Comparison of ENCODE assay signal across 1 cellular context in the genomic region with DNA sequence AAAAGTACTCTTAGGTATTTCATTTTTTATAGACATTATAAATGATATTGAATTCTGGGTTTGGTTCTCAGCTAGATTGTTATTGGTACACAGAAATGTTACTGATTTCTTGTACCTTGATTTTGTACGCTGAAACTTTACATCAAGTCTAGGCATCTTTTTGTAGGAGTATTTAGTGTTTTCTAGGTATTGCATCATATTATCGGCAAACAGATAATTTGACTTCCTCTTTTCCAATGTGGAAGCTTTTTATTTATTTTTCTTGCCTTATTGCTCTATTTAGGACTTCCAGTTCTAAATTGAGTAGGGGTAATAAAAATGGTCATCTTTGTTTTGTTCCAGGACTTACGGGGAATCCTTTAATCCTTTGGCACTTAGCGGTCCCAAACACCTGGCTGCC.
A peak's percentile ranks its signal among the peaks of the same experiment; 100 is the strongest.
TF ChIP-seq lines count a peak whose summit lies in the region.

No MANE protein-coding gene starts in this region.

TF ChIP-seq in K562, 482 proteins besides CTCF, POLR2A, EP300 and RAD21 (continued from another document and continues in another):
- TF ChIP-seq, protein P1, sequence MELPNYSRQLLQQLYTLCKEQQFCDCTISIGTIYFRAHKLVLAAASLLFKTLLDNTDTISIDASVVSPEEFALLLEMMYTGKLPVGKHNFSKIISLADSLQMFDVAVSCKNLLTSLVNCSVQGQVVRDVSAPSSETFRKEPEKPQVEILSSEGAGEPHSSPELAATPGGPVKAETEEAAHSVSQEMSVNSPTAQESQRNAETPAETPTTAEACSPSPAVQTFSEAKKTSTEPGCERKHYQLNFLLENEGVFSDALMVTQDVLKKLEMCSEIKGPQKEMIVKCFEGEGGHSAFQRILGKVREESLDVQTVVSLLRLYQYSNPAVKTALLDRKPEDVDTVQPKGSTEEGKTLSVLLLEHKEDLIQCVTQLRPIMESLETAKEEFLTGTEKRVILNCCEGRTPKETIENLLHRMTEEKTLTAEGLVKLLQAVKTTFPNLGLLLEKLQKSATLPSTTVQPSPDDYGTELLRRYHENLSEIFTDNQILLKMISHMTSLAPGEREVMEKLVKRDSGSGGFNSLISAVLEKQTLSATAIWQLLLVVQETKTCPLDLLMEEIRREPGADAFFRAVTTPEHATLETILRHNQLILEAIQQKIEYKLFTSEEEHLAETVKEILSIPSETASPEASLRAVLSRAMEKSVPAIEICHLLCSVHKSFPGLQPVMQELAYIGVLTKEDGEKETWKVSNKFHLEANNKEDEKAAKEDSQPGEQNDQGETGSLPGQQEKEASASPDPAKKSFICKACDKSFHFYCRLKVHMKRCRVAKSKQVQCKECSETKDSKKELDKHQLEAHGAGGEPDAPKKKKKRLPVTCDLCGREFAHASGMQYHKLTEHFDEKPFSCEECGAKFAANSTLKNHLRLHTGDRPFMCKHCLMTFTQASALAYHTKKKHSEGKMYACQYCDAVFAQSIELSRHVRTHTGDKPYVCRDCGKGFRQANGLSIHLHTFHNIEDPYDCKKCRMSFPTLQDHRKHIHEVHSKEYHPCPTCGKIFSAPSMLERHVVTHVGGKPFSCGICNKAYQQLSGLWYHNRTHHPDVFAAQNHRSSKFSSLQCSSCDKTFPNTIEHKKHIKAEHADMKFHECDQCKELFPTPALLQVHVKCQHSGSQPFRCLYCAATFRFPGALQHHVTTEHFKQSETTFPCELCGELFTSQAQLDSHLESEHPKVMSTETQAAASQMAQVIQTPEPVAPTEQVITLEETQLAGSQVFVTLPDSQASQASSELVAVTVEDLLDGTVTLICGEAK (IDR thresholded peaks at IDR 0.05): no peak
- TF ChIP-seq, protein P1 (CRISPR knock-in tag; IDR thresholded peaks at IDR 0.05): no peak
- TF ChIP-seq SREBF1 (IDR thresholded peaks at IDR 0.05; ENCODE audit: borderline replicate concordance, low read depth, low read length) (no peak), SPI1 (IDR thresholded peaks at IDR 0.05; ENCODE audit: borderline replicate concordance, low read depth, low read length) (0 out of 2 replicates have a peak, but pooled peaks have one; percentile 19), ZSCAN32 (CRISPR knock-in tag; IDR thresholded peaks at IDR 0.05) (0 out of 2 replicates have a peak, but pooled peaks have one; percentile 44), NR3C1 (CRISPR knock-in tag; IDR thresholded peaks at IDR 0.05) (no peak), TCF3 (CRISPR knock-in tag; IDR thresholded peaks at IDR 0.05) (no peak), CEBPB (tag; IDR thresholded peaks at IDR 0.05) (peak; percentile 36; the same call in 1 of the 2 replicates), POLR2B (IDR thresholded peaks at IDR 0.05; ENCODE audit: low read depth, partially characterized antibody) (no peak), NR4A1 (CRISPR knock-in tag; IDR thresholded peaks at IDR 0.05) (no peak), NR4A1 (tag; IDR thresholded peaks at IDR 0.05) (no peak), PYGO2 (tag; IDR thresholded peaks at IDR 0.05) (no peak), HNRNPUL1 (IDR thresholded peaks at IDR 0.05; ENCODE audit: low read length) (no peak), ZNF764 (CRISPR knock-in tag; IDR thresholded peaks at IDR 0.05; ENCODE audit: low read depth) (no peak)
- TF ChIP-seq, protein P2, sequence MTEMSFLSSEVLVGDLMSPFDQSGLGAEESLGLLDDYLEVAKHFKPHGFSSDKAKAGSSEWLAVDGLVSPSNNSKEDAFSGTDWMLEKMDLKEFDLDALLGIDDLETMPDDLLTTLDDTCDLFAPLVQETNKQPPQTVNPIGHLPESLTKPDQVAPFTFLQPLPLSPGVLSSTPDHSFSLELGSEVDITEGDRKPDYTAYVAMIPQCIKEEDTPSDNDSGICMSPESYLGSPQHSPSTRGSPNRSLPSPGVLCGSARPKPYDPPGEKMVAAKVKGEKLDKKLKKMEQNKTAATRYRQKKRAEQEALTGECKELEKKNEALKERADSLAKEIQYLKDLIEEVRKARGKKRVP (CRISPR knock-in tag; IDR thresholded peaks at IDR 0.05): peak; percentile 75
- TF ChIP-seq, protein P3, sequence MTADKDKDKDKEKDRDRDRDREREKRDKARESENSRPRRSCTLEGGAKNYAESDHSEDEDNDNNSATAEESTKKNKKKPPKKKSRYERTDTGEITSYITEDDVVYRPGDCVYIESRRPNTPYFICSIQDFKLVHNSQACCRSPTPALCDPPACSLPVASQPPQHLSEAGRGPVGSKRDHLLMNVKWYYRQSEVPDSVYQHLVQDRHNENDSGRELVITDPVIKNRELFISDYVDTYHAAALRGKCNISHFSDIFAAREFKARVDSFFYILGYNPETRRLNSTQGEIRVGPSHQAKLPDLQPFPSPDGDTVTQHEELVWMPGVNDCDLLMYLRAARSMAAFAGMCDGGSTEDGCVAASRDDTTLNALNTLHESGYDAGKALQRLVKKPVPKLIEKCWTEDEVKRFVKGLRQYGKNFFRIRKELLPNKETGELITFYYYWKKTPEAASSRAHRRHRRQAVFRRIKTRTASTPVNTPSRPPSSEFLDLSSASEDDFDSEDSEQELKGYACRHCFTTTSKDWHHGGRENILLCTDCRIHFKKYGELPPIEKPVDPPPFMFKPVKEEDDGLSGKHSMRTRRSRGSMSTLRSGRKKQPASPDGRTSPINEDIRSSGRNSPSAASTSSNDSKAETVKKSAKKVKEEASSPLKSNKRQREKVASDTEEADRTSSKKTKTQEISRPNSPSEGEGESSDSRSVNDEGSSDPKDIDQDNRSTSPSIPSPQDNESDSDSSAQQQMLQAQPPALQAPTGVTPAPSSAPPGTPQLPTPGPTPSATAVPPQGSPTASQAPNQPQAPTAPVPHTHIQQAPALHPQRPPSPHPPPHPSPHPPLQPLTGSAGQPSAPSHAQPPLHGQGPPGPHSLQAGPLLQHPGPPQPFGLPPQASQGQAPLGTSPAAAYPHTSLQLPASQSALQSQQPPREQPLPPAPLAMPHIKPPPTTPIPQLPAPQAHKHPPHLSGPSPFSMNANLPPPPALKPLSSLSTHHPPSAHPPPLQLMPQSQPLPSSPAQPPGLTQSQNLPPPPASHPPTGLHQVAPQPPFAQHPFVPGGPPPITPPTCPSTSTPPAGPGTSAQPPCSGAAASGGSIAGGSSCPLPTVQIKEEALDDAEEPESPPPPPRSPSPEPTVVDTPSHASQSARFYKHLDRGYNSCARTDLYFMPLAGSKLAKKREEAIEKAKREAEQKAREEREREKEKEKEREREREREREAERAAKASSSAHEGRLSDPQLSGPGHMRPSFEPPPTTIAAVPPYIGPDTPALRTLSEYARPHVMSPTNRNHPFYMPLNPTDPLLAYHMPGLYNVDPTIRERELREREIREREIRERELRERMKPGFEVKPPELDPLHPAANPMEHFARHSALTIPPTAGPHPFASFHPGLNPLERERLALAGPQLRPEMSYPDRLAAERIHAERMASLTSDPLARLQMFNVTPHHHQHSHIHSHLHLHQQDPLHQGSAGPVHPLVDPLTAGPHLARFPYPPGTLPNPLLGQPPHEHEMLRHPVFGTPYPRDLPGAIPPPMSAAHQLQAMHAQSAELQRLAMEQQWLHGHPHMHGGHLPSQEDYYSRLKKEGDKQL (CRISPR knock-in tag; IDR thresholded peaks at IDR 0.05; ENCODE audit: borderline replicate concordance): no peak
- TF ChIP-seq, protein P4, sequence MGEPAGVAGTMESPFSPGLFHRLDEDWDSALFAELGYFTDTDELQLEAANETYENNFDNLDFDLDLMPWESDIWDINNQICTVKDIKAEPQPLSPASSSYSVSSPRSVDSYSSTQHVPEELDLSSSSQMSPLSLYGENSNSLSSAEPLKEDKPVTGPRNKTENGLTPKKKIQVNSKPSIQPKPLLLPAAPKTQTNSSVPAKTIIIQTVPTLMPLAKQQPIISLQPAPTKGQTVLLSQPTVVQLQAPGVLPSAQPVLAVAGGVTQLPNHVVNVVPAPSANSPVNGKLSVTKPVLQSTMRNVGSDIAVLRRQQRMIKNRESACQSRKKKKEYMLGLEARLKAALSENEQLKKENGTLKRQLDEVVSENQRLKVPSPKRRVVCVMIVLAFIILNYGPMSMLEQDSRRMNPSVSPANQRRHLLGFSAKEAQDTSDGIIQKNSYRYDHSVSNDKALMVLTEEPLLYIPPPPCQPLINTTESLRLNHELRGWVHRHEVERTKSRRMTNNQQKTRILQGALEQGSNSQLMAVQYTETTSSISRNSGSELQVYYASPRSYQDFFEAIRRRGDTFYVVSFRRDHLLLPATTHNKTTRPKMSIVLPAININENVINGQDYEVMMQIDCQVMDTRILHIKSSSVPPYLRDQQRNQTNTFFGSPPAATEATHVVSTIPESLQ (CRISPR knock-in tag; IDR thresholded peaks at IDR 0.05): no peak
- TF ChIP-seq, protein P5, sequence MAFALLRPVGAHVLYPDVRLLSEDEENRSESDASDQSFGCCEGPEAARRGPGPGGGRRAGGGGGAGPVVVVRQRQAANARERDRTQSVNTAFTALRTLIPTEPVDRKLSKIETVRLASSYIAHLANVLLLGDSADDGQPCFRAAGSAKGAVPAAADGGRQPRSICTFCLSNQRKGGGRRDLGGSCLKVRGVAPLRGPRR (CRISPR knock-in tag; IDR thresholded peaks at IDR 0.05): no peak
- TF ChIP-seq, protein P6, sequence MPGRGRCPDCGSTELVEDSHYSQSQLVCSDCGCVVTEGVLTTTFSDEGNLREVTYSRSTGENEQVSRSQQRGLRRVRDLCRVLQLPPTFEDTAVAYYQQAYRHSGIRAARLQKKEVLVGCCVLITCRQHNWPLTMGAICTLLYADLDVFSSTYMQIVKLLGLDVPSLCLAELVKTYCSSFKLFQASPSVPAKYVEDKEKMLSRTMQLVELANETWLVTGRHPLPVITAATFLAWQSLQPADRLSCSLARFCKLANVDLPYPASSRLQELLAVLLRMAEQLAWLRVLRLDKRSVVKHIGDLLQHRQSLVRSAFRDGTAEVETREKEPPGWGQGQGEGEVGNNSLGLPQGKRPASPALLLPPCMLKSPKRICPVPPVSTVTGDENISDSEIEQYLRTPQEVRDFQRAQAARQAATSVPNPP (IDR thresholded peaks at IDR 0.05; ENCODE audit: borderline replicate concordance, insufficient read depth, insufficient read length): no peak
- TF ChIP-seq, protein P7, sequence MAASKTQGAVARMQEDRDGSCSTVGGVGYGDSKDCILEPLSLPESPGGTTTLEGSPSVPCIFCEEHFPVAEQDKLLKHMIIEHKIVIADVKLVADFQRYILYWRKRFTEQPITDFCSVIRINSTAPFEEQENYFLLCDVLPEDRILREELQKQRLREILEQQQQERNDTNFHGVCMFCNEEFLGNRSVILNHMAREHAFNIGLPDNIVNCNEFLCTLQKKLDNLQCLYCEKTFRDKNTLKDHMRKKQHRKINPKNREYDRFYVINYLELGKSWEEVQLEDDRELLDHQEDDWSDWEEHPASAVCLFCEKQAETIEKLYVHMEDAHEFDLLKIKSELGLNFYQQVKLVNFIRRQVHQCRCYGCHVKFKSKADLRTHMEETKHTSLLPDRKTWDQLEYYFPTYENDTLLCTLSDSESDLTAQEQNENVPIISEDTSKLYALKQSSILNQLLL (CRISPR knock-in tag; IDR thresholded peaks at IDR 0.05; ENCODE audit: borderline replicate concordance): no peak
- TF ChIP-seq, protein P8, sequence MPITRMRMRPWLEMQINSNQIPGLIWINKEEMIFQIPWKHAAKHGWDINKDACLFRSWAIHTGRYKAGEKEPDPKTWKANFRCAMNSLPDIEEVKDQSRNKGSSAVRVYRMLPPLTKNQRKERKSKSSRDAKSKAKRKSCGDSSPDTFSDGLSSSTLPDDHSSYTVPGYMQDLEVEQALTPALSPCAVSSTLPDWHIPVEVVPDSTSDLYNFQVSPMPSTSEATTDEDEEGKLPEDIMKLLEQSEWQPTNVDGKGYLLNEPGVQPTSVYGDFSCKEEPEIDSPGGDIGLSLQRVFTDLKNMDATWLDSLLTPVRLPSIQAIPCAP (CRISPR knock-in tag; IDR thresholded peaks at IDR 0.05; ENCODE audit: borderline replicate concordance): no peak
- TF ChIP-seq, protein P9, sequence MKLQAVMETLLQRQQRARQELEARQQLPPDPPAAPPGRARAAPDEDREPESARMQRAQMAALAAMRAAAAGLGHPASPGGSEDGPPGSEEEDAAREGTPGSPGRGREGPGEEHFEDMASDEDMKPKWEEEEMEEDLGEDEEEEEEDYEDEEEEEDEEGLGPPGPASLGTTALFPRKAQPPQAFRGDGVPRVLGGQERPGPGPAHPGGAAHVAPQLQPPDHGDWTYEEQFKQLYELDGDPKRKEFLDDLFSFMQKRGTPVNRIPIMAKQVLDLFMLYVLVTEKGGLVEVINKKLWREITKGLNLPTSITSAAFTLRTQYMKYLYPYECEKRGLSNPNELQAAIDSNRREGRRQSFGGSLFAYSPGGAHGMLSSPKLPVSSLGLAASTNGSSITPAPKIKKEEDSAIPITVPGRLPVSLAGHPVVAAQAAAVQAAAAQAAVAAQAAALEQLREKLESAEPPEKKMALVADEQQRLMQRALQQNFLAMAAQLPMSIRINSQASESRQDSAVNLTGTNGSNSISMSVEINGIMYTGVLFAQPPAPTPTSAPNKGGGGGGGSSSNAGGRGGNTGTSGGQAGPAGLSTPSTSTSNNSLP (IDR thresholded peaks at IDR 0.05; ENCODE audit: borderline replicate concordance, low read depth, low read length): no peak
- TF ChIP-seq, protein P10, sequence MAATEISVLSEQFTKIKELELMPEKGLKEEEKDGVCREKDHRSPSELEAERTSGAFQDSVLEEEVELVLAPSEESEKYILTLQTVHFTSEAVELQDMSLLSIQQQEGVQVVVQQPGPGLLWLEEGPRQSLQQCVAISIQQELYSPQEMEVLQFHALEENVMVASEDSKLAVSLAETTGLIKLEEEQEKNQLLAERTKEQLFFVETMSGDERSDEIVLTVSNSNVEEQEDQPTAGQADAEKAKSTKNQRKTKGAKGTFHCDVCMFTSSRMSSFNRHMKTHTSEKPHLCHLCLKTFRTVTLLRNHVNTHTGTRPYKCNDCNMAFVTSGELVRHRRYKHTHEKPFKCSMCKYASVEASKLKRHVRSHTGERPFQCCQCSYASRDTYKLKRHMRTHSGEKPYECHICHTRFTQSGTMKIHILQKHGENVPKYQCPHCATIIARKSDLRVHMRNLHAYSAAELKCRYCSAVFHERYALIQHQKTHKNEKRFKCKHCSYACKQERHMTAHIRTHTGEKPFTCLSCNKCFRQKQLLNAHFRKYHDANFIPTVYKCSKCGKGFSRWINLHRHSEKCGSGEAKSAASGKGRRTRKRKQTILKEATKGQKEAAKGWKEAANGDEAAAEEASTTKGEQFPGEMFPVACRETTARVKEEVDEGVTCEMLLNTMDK (IDR thresholded peaks at IDR 0.05; ENCODE audit: borderline replicate concordance, insufficient read depth, low read depth, low read length, poor library complexity, severe bottlenecking): no peak
